1 cellular context compared by ENCODE assay signal in the genomic region with DNA sequence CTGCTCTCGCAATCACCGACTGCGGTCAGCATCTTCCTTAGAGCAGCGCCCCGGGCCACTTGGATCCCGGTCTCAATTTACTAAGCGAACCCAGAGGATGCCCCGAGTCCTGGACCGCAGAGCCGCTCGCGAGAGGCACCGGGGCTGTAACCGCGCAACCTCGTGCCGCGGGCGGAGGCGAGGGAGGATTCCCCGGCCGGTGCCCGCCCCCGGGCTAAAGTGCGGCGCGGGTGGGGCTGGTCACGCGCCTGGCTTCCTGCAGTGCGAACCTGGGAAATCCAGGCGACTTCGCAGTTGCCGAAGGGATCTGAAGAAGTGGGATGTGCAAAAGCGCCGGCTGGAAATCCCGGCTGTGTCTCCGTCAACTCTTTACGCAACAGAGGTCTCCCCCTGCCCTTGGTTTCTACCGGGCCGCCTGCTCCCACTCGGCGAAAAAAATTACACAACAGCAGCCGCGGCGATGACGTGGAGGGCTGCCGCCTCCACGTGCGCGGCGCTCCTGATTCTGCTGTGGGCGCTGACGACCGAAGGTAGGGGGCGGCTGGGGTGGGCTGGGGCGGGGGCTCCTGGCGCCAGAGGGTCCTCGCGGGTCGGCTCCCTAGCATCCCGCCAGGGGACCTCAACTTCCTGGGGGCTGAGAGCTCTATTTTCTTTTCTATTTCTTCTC.
TF ChIP-seq lines count a peak whose summit lies in the region.

Gene NCR3LG1 (plus strand): TSS at position 291 of the 667 bp plus-strand sequence. CDS start 170 bp downstream, at position 461.

TF ChIP-seq in HepG2, 621 proteins besides CTCF, POLR2A, EP300 and RAD21 (continued from another document and continues in another):
- TF ChIP-seq, protein P1, sequence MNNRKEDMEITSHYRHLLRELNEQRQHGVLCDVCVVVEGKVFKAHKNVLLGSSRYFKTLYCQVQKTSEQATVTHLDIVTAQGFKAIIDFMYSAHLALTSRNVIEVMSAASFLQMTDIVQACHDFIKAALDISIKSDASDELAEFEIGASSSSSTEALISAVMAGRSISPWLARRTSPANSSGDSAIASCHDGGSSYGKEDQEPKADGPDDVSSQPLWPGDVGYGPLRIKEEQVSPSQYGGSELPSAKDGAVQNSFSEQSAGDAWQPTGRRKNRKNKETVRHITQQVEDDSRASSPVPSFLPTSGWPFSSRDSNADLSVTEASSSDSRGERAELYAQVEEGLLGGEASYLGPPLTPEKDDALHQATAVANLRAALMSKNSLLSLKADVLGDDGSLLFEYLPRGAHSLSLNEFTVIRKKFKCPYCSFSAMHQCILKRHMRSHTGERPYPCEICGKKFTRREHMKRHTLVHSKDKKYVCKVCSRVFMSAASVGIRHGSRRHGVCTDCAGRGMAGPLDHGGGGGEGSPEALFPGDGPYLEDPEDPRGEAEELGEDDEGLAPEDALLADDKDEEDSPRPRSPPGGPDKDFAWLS (CRISPR knock-in tag; IDR thresholded peaks at IDR 0.05; ENCODE audit: borderline replicate concordance): no peak
- TF ChIP-seq GFI1 (CRISPR knock-in tag; IDR thresholded peaks at IDR 0.05; ENCODE audit: borderline replicate concordance) (peak; percentile 58; the same call in 1 of the 2 replicates), ZNF607 (CRISPR knock-in tag; IDR thresholded peaks at IDR 0.05; ENCODE audit: borderline replicate concordance) (peak; percentile 70), ZNF180 (CRISPR knock-in tag; IDR thresholded peaks at IDR 0.05; ENCODE audit: borderline replicate concordance, low read depth) (no peak), SOX6 (IDR thresholded peaks at IDR 0.05) (no peak), SOX6 (CRISPR knock-in tag; IDR thresholded peaks at IDR 0.05) (peak; percentile 49; the same call in 1 of the 2 replicates), CBX1 (IDR thresholded peaks at IDR 0.05; ENCODE audit: low read depth) (no peak), MED8 (CRISPR knock-in tag; IDR thresholded peaks at IDR 0.05; ENCODE audit: insufficient replicate concordance) (no peak), NFATC3 (CRISPR knock-in tag; IDR thresholded peaks at IDR 0.05) (0 out of 2 replicates have a peak, but pooled peaks have one; percentile 54), HOXA3 (CRISPR knock-in tag; IDR thresholded peaks at IDR 0.05) (peak; percentile 87), IKZF4 (CRISPR knock-in tag; IDR thresholded peaks at IDR 0.05; ENCODE audit: borderline replicate concordance, low read depth, not compliant biosample characterization) (peak; percentile 37), STAG1 (CRISPR knock-in tag; IDR thresholded peaks at IDR 0.05) (no peak), ZEB1 (IDR thresholded peaks at IDR 0.05; ENCODE audit: insufficient replicate concordance, low read depth) (no peak), ZNF558 (CRISPR knock-in tag; IDR thresholded peaks at IDR 0.05; ENCODE audit: borderline replicate concordance) (peak; percentile 65; the same call in 1 of the 2 replicates), ZBTB1 (CRISPR knock-in tag; IDR thresholded peaks at IDR 0.05; ENCODE audit: borderline replicate concordance) (no peak), NCOR1 (IDR thresholded peaks at IDR 0.05; ENCODE audit: borderline replicate concordance, low read length) (no peak), SOX13 (IDR thresholded peaks at IDR 0.05) (no peak), SOX13 (CRISPR knock-in tag; conservative IDR thresholded peaks at IDR 0.05 in 1 of 2, IDR thresholded peaks at IDR 0.05 in 1 of 2) (0 out of 4 replicates have a peak, but pooled peaks of 1 of the 2 experiments have one; percentile 47), ZNF557 (CRISPR knock-in tag; IDR thresholded peaks at IDR 0.05) (no peak), ZNF614 (CRISPR knock-in tag; IDR thresholded peaks at IDR 0.05; ENCODE audit: borderline replicate concordance) (peak; percentile 29; the same call in 1 of the 2 replicates), ZNF563 (CRISPR knock-in tag; IDR thresholded peaks at IDR 0.05) (peak; percentile 59), FOXC1 (CRISPR knock-in tag; IDR thresholded peaks at IDR 0.05; ENCODE audit: borderline replicate concordance) (no peak), FUBP1 (CRISPR knock-in tag; IDR thresholded peaks at IDR 0.05; ENCODE audit: borderline replicate concordance) (no peak), MLXIP (CRISPR knock-in tag; IDR thresholded peaks at IDR 0.05; ENCODE audit: borderline replicate concordance) (0 out of 2 replicates have a peak, but pooled peaks have one; percentile 49), ZNF7 (CRISPR knock-in tag; IDR thresholded peaks at IDR 0.05) (0 out of 2 replicates have a peak, but pooled peaks have one; percentile 7), KLF12 (CRISPR knock-in tag; IDR thresholded peaks at IDR 0.05; ENCODE audit: borderline replicate concordance) (peak; percentile 71; the same call in 1 of the 2 replicates), MXD4 (CRISPR knock-in tag; IDR thresholded peaks at IDR 0.05) (peak; percentile 63; the same call in 1 of the 2 replicates), KAT2B (IDR thresholded peaks at IDR 0.05; ENCODE audit: borderline replicate concordance, low read depth, low read length) (no peak), ASH2L (IDR thresholded peaks at IDR 0.05; ENCODE audit: insufficient read length, low read depth, low read length) (peak; percentile 49), U2AF2 (IDR thresholded peaks at IDR 0.05; ENCODE audit: low read depth, low read length) (no peak), ETV6 (CRISPR knock-in tag; conservative IDR thresholded peaks at IDR 0.05) (no peak), MZF1 (CRISPR knock-in tag; IDR thresholded peaks at IDR 0.05; ENCODE audit: borderline replicate concordance) (peak; percentile 25; the same call in 1 of the 2 replicates), SP140L (CRISPR knock-in tag; IDR thresholded peaks at IDR 0.05; ENCODE audit: borderline replicate concordance) (no peak), FOXP1 (IDR thresholded peaks at IDR 0.05) (no peak), FOXP1 (CRISPR knock-in tag; IDR thresholded peaks at IDR 0.05) (no peak), ARNT2 (CRISPR knock-in tag; IDR thresholded peaks at IDR 0.05; ENCODE audit: low read depth) (peak; percentile 92)
- TF ChIP-seq, protein P2, sequence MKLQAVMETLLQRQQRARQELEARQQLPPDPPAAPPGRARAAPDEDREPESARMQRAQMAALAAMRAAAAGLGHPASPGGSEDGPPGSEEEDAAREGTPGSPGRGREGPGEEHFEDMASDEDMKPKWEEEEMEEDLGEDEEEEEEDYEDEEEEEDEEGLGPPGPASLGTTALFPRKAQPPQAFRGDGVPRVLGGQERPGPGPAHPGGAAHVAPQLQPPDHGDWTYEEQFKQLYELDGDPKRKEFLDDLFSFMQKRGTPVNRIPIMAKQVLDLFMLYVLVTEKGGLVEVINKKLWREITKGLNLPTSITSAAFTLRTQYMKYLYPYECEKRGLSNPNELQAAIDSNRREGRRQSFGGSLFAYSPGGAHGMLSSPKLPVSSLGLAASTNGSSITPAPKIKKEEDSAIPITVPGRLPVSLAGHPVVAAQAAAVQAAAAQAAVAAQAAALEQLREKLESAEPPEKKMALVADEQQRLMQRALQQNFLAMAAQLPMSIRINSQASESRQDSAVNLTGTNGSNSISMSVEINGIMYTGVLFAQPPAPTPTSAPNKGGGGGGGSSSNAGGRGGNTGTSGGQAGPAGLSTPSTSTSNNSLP (IDR thresholded peaks at IDR 0.05; ENCODE audit: low read depth, low read length): no peak
- TF ChIP-seq, protein P3, sequence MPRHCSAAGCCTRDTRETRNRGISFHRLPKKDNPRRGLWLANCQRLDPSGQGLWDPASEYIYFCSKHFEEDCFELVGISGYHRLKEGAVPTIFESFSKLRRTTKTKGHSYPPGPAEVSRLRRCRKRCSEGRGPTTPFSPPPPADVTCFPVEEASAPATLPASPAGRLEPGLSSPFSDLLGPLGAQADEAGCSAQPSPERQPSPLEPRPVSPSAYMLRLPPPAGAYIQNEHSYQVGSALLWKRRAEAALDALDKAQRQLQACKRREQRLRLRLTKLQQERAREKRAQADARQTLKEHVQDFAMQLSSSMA (CRISPR knock-in tag; IDR thresholded peaks at IDR 0.05): no peak
- TF ChIP-seq, protein P4, sequence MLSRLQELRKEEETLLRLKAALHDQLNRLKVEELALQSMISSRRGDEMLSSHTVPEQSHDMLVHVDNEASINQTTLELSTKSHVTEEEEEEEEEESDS (CRISPR knock-in tag; IDR thresholded peaks at IDR 0.05; ENCODE audit: borderline replicate concordance): no peak
- TF ChIP-seq, protein P5, sequence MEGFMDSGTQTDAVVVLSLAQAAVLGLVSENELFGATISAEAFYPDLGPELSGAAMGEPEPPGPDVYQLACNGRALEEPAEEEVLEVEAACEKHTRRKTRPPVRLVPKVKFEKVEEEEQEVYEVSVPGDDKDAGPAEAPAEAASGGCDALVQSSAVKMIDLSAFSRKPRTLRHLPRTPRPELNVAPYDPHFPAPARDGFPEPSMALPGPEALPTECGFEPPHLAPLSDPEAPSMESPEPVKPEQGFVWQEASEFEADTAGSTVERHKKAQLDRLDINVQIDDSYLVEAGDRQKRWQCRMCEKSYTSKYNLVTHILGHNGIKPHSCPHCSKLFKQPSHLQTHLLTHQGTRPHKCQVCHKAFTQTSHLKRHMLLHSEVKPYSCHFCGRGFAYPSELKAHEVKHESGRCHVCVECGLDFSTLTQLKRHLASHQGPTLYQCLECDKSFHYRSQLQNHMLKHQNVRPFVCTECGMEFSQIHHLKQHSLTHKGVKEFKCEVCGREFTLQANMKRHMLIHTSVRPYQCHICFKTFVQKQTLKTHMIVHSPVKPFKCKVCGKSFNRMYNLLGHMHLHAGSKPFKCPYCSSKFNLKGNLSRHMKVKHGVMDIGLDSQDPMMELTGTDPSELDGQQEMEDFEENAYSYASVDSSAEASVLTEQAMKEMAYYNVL (CRISPR knock-in tag; IDR thresholded peaks at IDR 0.05; ENCODE audit: borderline replicate concordance): 0 out of 2 replicates have a peak, but pooled peaks have one; percentile 19
- TF ChIP-seq, protein P6, sequence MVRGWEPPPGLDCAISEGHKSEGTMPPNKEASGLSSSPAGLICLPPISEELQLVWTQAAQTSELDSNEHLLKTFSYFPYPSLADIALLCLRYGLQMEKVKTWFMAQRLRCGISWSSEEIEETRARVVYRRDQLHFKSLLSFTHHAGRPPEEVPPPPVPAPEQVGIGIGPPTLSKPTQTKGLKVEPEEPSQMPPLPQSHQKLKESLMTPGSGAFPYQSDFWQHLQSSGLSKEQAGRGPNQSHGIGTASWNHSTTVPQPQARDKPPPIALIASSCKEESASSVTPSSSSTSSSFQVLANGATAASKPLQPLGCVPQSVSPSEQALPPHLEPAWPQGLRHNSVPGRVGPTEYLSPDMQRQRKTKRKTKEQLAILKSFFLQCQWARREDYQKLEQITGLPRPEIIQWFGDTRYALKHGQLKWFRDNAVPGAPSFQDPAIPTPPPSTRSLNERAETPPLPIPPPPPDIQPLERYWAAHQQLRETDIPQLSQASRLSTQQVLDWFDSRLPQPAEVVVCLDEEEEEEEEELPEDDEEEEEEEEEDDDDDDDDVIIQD (CRISPR knock-in tag; IDR thresholded peaks at IDR 0.05; ENCODE audit: low read depth): no peak
- TF ChIP-seq, protein P7, sequence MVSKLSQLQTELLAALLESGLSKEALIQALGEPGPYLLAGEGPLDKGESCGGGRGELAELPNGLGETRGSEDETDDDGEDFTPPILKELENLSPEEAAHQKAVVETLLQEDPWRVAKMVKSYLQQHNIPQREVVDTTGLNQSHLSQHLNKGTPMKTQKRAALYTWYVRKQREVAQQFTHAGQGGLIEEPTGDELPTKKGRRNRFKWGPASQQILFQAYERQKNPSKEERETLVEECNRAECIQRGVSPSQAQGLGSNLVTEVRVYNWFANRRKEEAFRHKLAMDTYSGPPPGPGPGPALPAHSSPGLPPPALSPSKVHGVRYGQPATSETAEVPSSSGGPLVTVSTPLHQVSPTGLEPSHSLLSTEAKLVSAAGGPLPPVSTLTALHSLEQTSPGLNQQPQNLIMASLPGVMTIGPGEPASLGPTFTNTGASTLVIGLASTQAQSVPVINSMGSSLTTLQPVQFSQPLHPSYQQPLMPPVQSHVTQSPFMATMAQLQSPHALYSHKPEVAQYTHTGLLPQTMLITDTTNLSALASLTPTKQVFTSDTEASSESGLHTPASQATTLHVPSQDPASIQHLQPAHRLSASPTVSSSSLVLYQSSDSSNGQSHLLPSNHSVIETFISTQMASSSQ (IDR thresholded peaks at IDR 0.05; ENCODE audit: low read depth): no peak
- TF ChIP-seq, protein P7 (CRISPR knock-in tag; IDR thresholded peaks at IDR 0.05; ENCODE audit: borderline replicate concordance): no peak
